Comparison of ENCODE assay signal across 1 cellular context in the genomic region with DNA sequence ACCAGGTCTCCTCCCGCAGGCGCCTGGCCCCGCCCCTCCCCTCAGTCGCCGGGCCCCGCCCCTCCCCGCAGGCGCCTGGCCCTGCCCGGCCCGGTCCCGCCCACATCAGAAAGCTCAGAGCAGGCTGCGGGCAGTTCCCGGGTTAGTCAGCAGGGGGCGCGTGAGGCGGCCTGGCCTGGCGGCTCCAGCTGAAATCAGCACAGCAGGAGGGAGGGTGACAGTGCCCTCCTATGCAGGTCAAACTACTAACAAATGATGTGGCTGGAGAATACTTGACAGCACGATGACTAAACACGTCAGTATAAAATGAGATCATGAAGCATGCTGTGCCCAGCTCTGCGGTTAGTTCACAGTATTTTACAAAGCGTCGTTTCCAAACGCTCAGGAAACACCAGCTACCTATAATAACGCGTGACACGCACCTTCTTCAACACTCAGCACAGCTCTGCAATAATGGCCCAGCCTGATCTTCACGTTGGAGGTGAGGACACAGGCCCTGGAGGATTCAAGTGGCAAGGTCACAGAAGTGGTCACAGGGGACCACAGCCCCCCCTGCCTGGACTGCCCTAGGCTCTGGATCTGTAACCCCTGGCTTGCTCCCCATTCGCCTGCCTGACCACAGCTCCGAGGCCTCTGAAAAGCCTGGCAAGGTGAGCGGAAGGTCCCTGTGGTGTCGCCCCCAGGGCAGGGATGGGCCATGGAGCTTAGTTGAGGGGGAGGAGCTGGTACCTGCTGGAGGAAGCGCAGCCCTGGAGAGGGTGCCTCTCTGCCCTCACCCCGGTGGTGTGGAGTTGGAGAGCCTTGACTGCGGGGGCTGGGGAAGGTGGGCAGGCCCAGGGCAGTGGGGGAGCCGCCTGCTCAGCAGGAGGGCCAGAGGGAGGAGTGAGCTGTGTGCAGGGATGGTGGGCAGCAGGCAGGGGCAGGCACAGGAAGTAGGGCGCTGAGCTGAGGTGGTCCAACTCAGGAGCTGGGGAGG.
TF ChIP-seq lines count a peak whose summit lies in the region.

No MANE protein-coding gene starts in this region.

TF ChIP-seq in HEK293, 187 proteins besides CTCF, POLR2A, EP300 and RAD21 (continued from another document):
- TF ChIP-seq, protein P1, sequence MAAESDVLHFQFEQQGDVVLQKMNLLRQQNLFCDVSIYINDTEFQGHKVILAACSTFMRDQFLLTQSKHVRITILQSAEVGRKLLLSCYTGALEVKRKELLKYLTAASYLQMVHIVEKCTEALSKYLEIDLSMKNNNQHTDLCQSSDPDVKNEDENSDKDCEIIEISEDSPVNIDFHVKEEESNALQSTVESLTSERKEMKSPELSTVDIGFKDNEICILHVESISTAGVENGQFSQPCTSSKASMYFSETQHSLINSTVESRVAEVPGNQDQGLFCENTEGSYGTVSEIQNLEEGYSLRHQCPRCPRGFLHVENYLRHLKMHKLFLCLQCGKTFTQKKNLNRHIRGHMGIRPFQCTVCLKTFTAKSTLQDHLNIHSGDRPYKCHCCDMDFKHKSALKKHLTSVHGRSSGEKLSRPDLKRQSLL (tag by site-specific recombination; IDR thresholded peaks at IDR 0.05), result no peak
- no peak for TF ChIP-seq ZNF140 (tag by site-specific recombination; IDR thresholded peaks at IDR 0.05)
- no peak for TF ChIP-seq YY2 (tag by site-specific recombination; IDR thresholded peaks at IDR 0.05)
- peak; percentile 92; the same call in 1 of the 2 replicates for TF ChIP-seq ZNF610 (tag by site-specific recombination; IDR thresholded peaks at IDR 0.05; ENCODE audit: borderline replicate concordance)
- TF ChIP-seq ZNF18 (tag by site-specific recombination; IDR thresholded peaks at IDR 0.05), result no peak
- TF ChIP-seq ZNF558 (tag by site-specific recombination; IDR thresholded peaks at IDR 0.05), result 0 out of 2 replicates have a peak, but pooled peaks have one; percentile 16
- TF ChIP-seq GLIS2 (tag by site-specific recombination; IDR thresholded peaks at IDR 0.05), result peak; percentile 73
- TF ChIP-seq ZNF394 (tag by site-specific recombination; IDR thresholded peaks at IDR 0.05; ENCODE audit: borderline replicate concordance), result peak; percentile 65
- peak; percentile 71; the same call in 1 of the 2 replicates for TF ChIP-seq ZSCAN23 (tag by site-specific recombination; IDR thresholded peaks at IDR 0.05)
- TF ChIP-seq, protein P2, sequence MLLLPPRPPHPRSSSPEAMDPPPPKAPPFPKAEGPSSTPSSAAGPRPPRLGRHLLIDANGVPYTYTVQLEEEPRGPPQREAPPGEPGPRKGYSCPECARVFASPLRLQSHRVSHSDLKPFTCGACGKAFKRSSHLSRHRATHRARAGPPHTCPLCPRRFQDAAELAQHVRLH (tag by site-specific recombination; IDR thresholded peaks at IDR 0.05), result peak; percentile 71; the same call in 1 of the 2 replicates
- peak; percentile 95 for TF ChIP-seq ZNF2 (tag by site-specific recombination; IDR thresholded peaks at IDR 0.05)
- peak; percentile 87 for TF ChIP-seq TSHZ1 (tag by site-specific recombination; IDR thresholded peaks at IDR 0.05; ENCODE audit: borderline replicate concordance)
- TF ChIP-seq GLIS1 (tag by site-specific recombination; IDR thresholded peaks at IDR 0.05), result peak; percentile 88
- TF ChIP-seq, protein P3, sequence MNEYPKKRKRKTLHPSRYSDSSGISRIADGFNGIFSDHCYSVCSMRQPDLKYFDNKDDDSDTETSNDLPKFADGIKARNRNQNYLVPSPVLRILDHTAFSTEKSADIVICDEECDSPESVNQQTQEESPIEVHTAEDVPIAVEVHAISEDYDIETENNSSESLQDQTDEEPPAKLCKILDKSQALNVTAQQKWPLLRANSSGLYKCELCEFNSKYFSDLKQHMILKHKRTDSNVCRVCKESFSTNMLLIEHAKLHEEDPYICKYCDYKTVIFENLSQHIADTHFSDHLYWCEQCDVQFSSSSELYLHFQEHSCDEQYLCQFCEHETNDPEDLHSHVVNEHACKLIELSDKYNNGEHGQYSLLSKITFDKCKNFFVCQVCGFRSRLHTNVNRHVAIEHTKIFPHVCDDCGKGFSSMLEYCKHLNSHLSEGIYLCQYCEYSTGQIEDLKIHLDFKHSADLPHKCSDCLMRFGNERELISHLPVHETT (tag by site-specific recombination; IDR thresholded peaks at IDR 0.05), result 0 out of 2 replicates have a peak, but pooled peaks have one; percentile 45
- TF ChIP-seq WT1 (tag by site-specific recombination; IDR thresholded peaks at IDR 0.05), result peak; percentile 80
- TF ChIP-seq, protein P4, sequence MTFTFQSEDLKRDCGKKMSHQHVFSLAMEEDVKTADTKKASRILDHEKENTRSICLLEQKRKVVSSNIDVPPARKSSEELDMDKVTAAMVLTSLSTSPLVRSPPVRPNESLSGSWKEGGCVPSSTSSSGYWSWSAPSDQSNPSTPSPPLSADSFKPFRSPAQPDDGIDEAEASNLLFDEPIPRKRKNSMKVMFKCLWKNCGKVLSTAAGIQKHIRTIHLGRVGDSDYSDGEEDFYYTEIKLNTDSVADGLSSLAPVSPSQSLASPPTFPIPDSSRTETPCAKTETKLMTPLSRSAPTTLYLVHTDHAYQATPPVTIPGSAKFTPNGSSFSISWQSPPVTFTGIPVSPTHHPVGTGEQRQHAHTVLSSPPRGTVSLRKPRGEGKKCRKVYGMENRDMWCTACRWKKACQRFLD (tag by site-specific recombination; IDR thresholded peaks at IDR 0.05), result no peak
